In genomic region chr2:26764078-26764887, GRCh38 we compare ENCODE assay signal across 1 cellular context.
TF ChIP-seq lines count a peak whose summit lies in the region.

Gene SLC35F6 (plus strand): TSS chr2:26764284. CDS start chr2:26764350, 66 bp downstream.

TF ChIP-seq in HepG2, 621 proteins besides CTCF, POLR2A, EP300 and RAD21 (continued from another document and continues in another):
- TF ChIP-seq FOSL2 (CRISPR knock-in tag; IDR thresholded peaks at IDR 0.05): 0 out of 2 replicates have a peak, but pooled peaks have one; percentile 41
- no peak for TF ChIP-seq MLLT10 (CRISPR knock-in tag; IDR thresholded peaks at IDR 0.05)
- TF ChIP-seq MLX (CRISPR knock-in tag; IDR thresholded peaks at IDR 0.05): no peak; the same call in 1 of the 2 replicates
- TF ChIP-seq GTF2F1 (IDR thresholded peaks at IDR 0.05; ENCODE audit: low read length): 0 out of 2 replicates have a peak, but pooled peaks have one; percentile 54
- TF ChIP-seq THYN1 (CRISPR knock-in tag; IDR thresholded peaks at IDR 0.05; ENCODE audit: borderline replicate concordance, low read depth): no peak
- no peak for TF ChIP-seq ZNF644 (CRISPR knock-in tag; IDR thresholded peaks at IDR 0.05; ENCODE audit: low read depth)
- 0 out of 2 replicates have a peak, but pooled peaks have one; percentile 16 for TF ChIP-seq HIVEP1 (CRISPR knock-in tag; IDR thresholded peaks at IDR 0.05)
- peak; percentile 79; the same call in 1 of the 2 replicates for TF ChIP-seq TFDP1 (CRISPR knock-in tag; IDR thresholded peaks at IDR 0.05; ENCODE audit: borderline replicate concordance)
- peak; percentile 97 for TF ChIP-seq RAD51 (IDR thresholded peaks at IDR 0.05; ENCODE audit: borderline replicate concordance)
- TF ChIP-seq NBN (conservative IDR thresholded peaks at IDR 0.05): no peak
- TF ChIP-seq HNF4G (IDR thresholded peaks at IDR 0.05; ENCODE audit: borderline replicate concordance, low read depth, low read length): no peak; the same call in 1 of the 2 replicates
- TF ChIP-seq HNF4G (CRISPR knock-in tag; IDR thresholded peaks at IDR 0.05; ENCODE audit: borderline replicate concordance, low read depth): no peak; the same call in 1 of the 2 replicates
- peak; percentile 83 for TF ChIP-seq ZMYM4 (CRISPR knock-in tag; IDR thresholded peaks at IDR 0.05)
- TF ChIP-seq POLR2AphosphoS5 (IDR thresholded peaks at IDR 0.05; ENCODE audit: low read depth, low read length): peak; percentile 83
- no peak; the same call in 1 of the 2 replicates for TF ChIP-seq YEATS2 (CRISPR knock-in tag; IDR thresholded peaks at IDR 0.05; ENCODE audit: borderline replicate concordance)
- no peak for TF ChIP-seq ZNF430 (CRISPR knock-in tag; IDR thresholded peaks at IDR 0.05)
- TF ChIP-seq PCBP2 (optimal IDR thresholded peaks at IDR 0.05; ENCODE audit: low read depth, low read length, poor library complexity, severe bottlenecking): no peak
- no peak for TF ChIP-seq ZNF7 (CRISPR knock-in tag; IDR thresholded peaks at IDR 0.05)
- no peak for TF ChIP-seq ZNF510 (CRISPR knock-in tag; IDR thresholded peaks at IDR 0.05; ENCODE audit: low read depth)
- no peak for TF ChIP-seq HDAC6 (IDR thresholded peaks at IDR 0.05; ENCODE audit: low read depth, low read length)
- no peak for TF ChIP-seq SNRNP70 (IDR thresholded peaks at IDR 0.05; ENCODE audit: low read depth, low read length)
- TF ChIP-seq ZNF251 (CRISPR knock-in tag; IDR thresholded peaks at IDR 0.05): no peak
- peak; percentile 37; the same call in 1 of the 2 replicates for TF ChIP-seq SOX13 (IDR thresholded peaks at IDR 0.05)
- peak in 1 of 2 experiments; percentile 48; a peak in 1 of 4 replicates for TF ChIP-seq SOX13 (CRISPR knock-in tag; conservative IDR thresholded peaks at IDR 0.05 in 1 of 2, IDR thresholded peaks at IDR 0.05 in 1 of 2)
- TF ChIP-seq FOSL1 (CRISPR knock-in tag; IDR thresholded peaks at IDR 0.05; ENCODE audit: borderline replicate concordance): no peak
- peak; percentile 78; the same call in 1 of the 2 replicates for TF ChIP-seq ATF6 (CRISPR knock-in tag; conservative IDR thresholded peaks at IDR 0.05)
- TF ChIP-seq SNAPC2 (CRISPR knock-in tag; IDR thresholded peaks at IDR 0.05): no peak; the same call in 1 of the 2 replicates
- TF ChIP-seq ZNF280B (CRISPR knock-in tag; IDR thresholded peaks at IDR 0.05; ENCODE audit: borderline replicate concordance): peak; percentile 21
- TF ChIP-seq KLF9 (CRISPR knock-in tag; IDR thresholded peaks at IDR 0.05; ENCODE audit: low read depth): peak; percentile 55; the same call in 1 of the 2 replicates
- TF ChIP-seq IRF2 (CRISPR knock-in tag; IDR thresholded peaks at IDR 0.05): 0 out of 2 replicates have a peak, but pooled peaks have one; percentile 62
- no peak for TF ChIP-seq NFIC (IDR thresholded peaks at IDR 0.05; ENCODE audit: low read length)
- no peak for TF ChIP-seq PLSCR1 (CRISPR knock-in tag; IDR thresholded peaks at IDR 0.05; ENCODE audit: borderline replicate concordance)
- no peak for TF ChIP-seq JARID2 (CRISPR knock-in tag; IDR thresholded peaks at IDR 0.05; ENCODE audit: insufficient replicate concordance)
- no peak for TF ChIP-seq ZFYVE20 (CRISPR knock-in tag; IDR thresholded peaks at IDR 0.05; ENCODE audit: borderline replicate concordance, low read depth)
- TF ChIP-seq PLRG1 (conservative IDR thresholded peaks at IDR 0.05): no peak
- TF ChIP-seq ZNF138 (CRISPR knock-in tag; IDR thresholded peaks at IDR 0.05; ENCODE audit: low read depth): peak; percentile 96
- 0 out of 2 replicates have a peak, but pooled peaks have one; percentile 29 for TF ChIP-seq ZNF605 (CRISPR knock-in tag; IDR thresholded peaks at IDR 0.05)
- TF ChIP-seq PCBP1 (IDR thresholded peaks at IDR 0.05; ENCODE audit: borderline replicate concordance, low read depth, low read length): peak; percentile 88; the same call in 1 of the 2 replicates
- TF ChIP-seq ZNF713 (CRISPR knock-in tag; IDR thresholded peaks at IDR 0.05): no peak
- TF ChIP-seq MIER3 (CRISPR knock-in tag; IDR thresholded peaks at IDR 0.05; ENCODE audit: borderline replicate concordance): 0 out of 2 replicates have a peak, but pooled peaks have one; percentile 30
- TF ChIP-seq ZNF451 (CRISPR knock-in tag; IDR thresholded peaks at IDR 0.05): peak; percentile 78; the same call in 1 of the 2 replicates
- TF ChIP-seq ATF7-NPFF (CRISPR knock-in tag; IDR thresholded peaks at IDR 0.05; ENCODE audit: low read depth): peak; percentile 83
- peak; percentile 97 for TF ChIP-seq ZBTB14 (CRISPR knock-in tag; IDR thresholded peaks at IDR 0.05)
- TF ChIP-seq ZNF383 (CRISPR knock-in tag; IDR thresholded peaks at IDR 0.05; ENCODE audit: borderline replicate concordance): no peak
- TF ChIP-seq BATF2 (CRISPR knock-in tag; IDR thresholded peaks at IDR 0.05): no peak
- TF ChIP-seq ZNF749 (CRISPR knock-in tag; IDR thresholded peaks at IDR 0.05; ENCODE audit: borderline replicate concordance): no peak
- TF ChIP-seq ZFP36L1 (CRISPR knock-in tag; IDR thresholded peaks at IDR 0.05): 0 out of 2 replicates have a peak, but pooled peaks have one; percentile 30
- peak; percentile 73; the same call in 1 of the 2 replicates for TF ChIP-seq KLF12 (CRISPR knock-in tag; IDR thresholded peaks at IDR 0.05; ENCODE audit: borderline replicate concordance)
- no peak for TF ChIP-seq PBX3 (CRISPR knock-in tag; IDR thresholded peaks at IDR 0.05; ENCODE audit: borderline replicate concordance)
- TF ChIP-seq ZNF280D (CRISPR knock-in tag; IDR thresholded peaks at IDR 0.05): no peak
- no peak for TF ChIP-seq ZSCAN21 (CRISPR knock-in tag; IDR thresholded peaks at IDR 0.05; ENCODE audit: borderline replicate concordance)
- no peak for TF ChIP-seq BCLAF1 (IDR thresholded peaks at IDR 0.05)
- no peak for TF ChIP-seq ADNP (CRISPR knock-in tag; IDR thresholded peaks at IDR 0.05)
- no peak for TF ChIP-seq ZNF841 (CRISPR knock-in tag; IDR thresholded peaks at IDR 0.05; ENCODE audit: borderline replicate concordance)
- TF ChIP-seq HMGA1 (CRISPR knock-in tag; conservative IDR thresholded peaks at IDR 0.05): no peak
- no peak; the same call in 1 of the 2 replicates for TF ChIP-seq ZNF777 (CRISPR knock-in tag; IDR thresholded peaks at IDR 0.05)
